ENCODE assay signal across 8 cellular contexts in the genomic region with DNA sequence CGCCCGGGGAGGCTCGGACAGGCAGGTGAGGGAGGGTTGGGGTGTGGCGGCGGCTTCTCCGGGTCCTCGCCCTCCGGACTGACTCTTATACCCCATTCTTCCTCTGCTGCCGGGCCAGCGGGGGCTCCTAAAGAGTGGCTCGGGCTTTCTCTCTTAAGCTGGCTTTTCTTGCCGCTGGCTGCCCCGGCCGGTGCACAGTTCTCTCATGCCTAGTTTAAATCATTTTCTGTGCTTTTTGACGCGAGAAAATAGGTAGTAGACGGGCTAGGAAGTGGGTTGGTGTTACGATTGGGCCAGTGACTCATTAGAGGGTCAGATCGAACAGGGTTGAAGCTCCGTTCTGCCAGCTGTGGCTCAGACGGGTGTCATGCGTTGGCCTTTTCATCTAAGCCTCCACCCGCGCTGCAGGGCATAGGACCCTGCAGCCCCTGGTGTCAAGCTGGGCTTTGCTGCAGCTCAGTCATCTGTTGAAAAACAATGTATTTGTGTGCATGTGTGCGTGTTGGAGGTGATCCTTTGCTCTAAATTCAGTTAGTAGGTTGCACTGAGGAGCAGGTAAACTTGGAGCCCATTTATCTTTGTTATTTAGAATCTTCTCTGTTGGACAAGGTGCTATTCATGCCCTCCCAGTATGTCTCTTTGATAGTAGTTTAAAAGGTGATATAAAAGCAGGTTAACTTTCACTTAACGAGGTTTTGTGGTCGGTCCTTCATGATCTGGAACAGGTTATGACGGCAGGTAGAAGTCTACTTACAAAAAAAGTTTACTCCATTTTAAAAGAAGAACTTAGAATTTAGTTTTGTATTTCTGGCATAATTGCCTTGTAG. TPM values are rescaled to one million over a fixed set of nuclear protein-coding genes. Genes with fewer than 3 reads are reported as not detected.
A peak's percentile ranks its signal among the peaks of the same experiment; 100 is the strongest.
DNase-seq lines count a peak whose midpoint lies in the region; ATAC-seq, FAIRE-seq and TF ChIP-seq lines count a peak whose summit lies in the region.

No MANE protein-coding gene starts in this region.

- H3K27ac ChIP-seq in A549 = peak overlapping the region; percentile 96 to 97

- H3K36me3 Mint-ChIP-seq in naive B cell = no peaks in the 10 kb centered on the region
- H3K36me3 Mint-ChIP-seq in stimulated activated naive B cell treated with anti-CD40 and anti-IgM and Interleukin-4, amounts not matched to agents 10 μg/mL and 1 μg/mL and 100 μg/mL, for 72 hours = no peaks in the 10 kb centered on the region

- no peaks in the 10 kb centered on the region for H3K9me3 Mint-ChIP-seq in naive B cell
- H3K9me3 Mint-ChIP-seq in stimulated activated naive B cell treated with anti-CD40 and anti-IgM and Interleukin-4, amounts not matched to agents 10 μg/mL and 1 μg/mL and 100 μg/mL, for 72 hours = no peaks in the 10 kb centered on the region

- WGBS in A549 (ENCODE audit: missing lambda C conversion rate) = 2% methylated on average over 23 of the region's 28 CpGs

- no peak for TF ChIP-seq POLR2A in A549 (IDR thresholded peaks at IDR 0.05; ENCODE audit: low read length)

- POLR2A ChIA-PET in A549 (lab: Yijun Ruan, JAX) = interaction anchor here (0.6 to 2.2 kb wide), 12 partner anchors 10 to 132 kb away, joined by 3 to 18 read pairs (median 4); no protein-coding TSS in a partner anchor

- H3K4me1 ChIP-seq in A549 = peaks cover 18% of the 10 kb centered on the region; the same call in 2 of the 3 replicates

- peak overlapping the region; percentile 64 for H3K4me3 ChIP-seq in A549

- H3K4me1 Mint-ChIP-seq in naive B cell = peaks cover 9 to 17% (median 11%) of the 10 kb centered on the region in 3 donors
- peaks cover 4 to 29% of the 10 kb centered on the region in 2 donors for H3K4me1 Mint-ChIP-seq in stimulated activated naive B cell treated with anti-CD40 and anti-IgM and Interleukin-4, amounts not matched to agents 10 μg/mL and 1 μg/mL and 100 μg/mL, for 72 hours

- no peak for FAIRE-seq in A549 (lab: Jason Lieb, UNC)

- peak overlapping the region; percentile 73 for H3K4me2 ChIP-seq in A549

- no peak for TF ChIP-seq EP300 in A549 (IDR thresholded peaks at IDR 0.05)

- CTCF ChIA-PET in A549 (lab: Yijun Ruan, JAX) = interaction anchor here (1.3 kb wide), 2 partner anchors 131 to 134 kb away, joined by 3 to 5 read pairs; no protein-coding TSS in a partner anchor

- TF ChIP-seq CTCF in A549 (IDR thresholded peaks at IDR 0.05) = no peak

- no peak overlapping the region for H3K4me3 Mint-ChIP-seq in naive B cell
- peak overlapping the region in 1 of 2 donors; percentile 94 for H3K4me3 Mint-ChIP-seq in stimulated activated naive B cell treated with anti-CD40 and anti-IgM and Interleukin-4, amounts not matched to agents 10 μg/mL and 1 μg/mL and 100 μg/mL, for 72 hours

- TF ChIP-seq RAD21 in A549 (conservative IDR thresholded peaks at IDR 0.05 in 1 of 2, IDR thresholded peaks at IDR 0.05 in 1 of 2) = no peak

- ATAC-seq in A549 (peak; percentile 54 to 62), GM18511 (IDR thresholded peaks at IDR 0.05; ENCODE audit: unreplicated experiment) (peak; percentile 38), HG03045 (IDR thresholded peaks at IDR 0.05; ENCODE audit: unreplicated experiment) (peak; percentile 37), esophagus mucosa (peak; percentile 68), naive B cell (ENCODE audit: low read depth in 2 of 2) (peak; percentile 19 to 36)
- ATAC-seq in stimulated activated naive B cell treated with anti-CD40 and anti-IgM and Interleukin-4, amounts not matched to agents 10 μg/mL and 1 μg/mL and 100 μg/mL, for 72 hours (replicated peaks) = peak; percentile 59 to 62

- H3K27ac Mint-ChIP-seq in naive B cell = peak overlapping the region in 5 of 6 donors; percentile 91 to 98 (median 97)
- H3K27ac Mint-ChIP-seq in stimulated activated naive B cell treated with anti-CD40 and anti-IgM and Interleukin-4, amounts not matched to agents 10 μg/mL and 1 μg/mL and 100 μg/mL, for 72 hours = peak overlapping the region; percentile 93

- H3K27me3 Mint-ChIP-seq in naive B cell = no peaks in the 10 kb centered on the region
- H3K27me3 Mint-ChIP-seq in stimulated activated naive B cell treated with anti-CD40 and anti-IgM and Interleukin-4, amounts not matched to agents 10 μg/mL and 1 μg/mL and 100 μg/mL, for 72 hours = no peaks in the 10 kb centered on the region

- peak; percentile 16 to 41 for DNase-seq in A549 (ENCODE audit: low read depth in 1 of 2, low spot score in 1 of 2)
- peak; percentile 21 for DNase-seq in NCI-H82 treated with DMSO at 0.1 percent for 48 hours (lab: John Stamatoyannopoulos, UW; ENCODE audit: unreplicated experiment)
- DNase-seq in activated T-cell treated with anti-CD3 and anti-CD28 coated beads for 4 hours = peak; percentile 24
- peak; percentile 54 for DNase-seq in naive B cell
- peak; percentile 48 for DNase-seq in stimulated activated naive B cell treated with anti-CD40 and anti-IgM and Interleukin-4, amounts not matched to agents 10 μg/mL and 1 μg/mL and 100 μg/mL, for 72 hours

- no peaks in the 10 kb centered on the region for H3K9me3 ChIP-seq in A549

TF ChIP-seq in A549, 52 proteins besides CTCF, POLR2A, EP300 and RAD21:
- TF ChIP-seq, protein P1, sequence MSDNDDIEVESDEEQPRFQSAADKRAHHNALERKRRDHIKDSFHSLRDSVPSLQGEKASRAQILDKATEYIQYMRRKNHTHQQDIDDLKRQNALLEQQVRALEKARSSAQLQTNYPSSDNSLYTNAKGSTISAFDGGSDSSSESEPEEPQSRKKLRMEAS (IDR thresholded peaks at IDR 0.05) = no peak
- TF ChIP-seq HOXB13 (CRISPR knock-in tag; IDR thresholded peaks at IDR 0.05; ENCODE audit: low read depth) = no peak
- no peak for TF ChIP-seq NPAS2 (CRISPR knock-in tag; IDR thresholded peaks at IDR 0.05; ENCODE audit: borderline replicate concordance)
- no peak for TF ChIP-seq KDM5A (IDR thresholded peaks at IDR 0.05)
- TF ChIP-seq TFCP2L1 (CRISPR knock-in tag; IDR thresholded peaks at IDR 0.05) = no peak
- no peak for TF ChIP-seq ZC3H11A (IDR thresholded peaks at IDR 0.05)
- no peak for TF ChIP-seq TP53 (CRISPR knock-in tag; IDR thresholded peaks at IDR 0.05)
- TF ChIP-seq JUN (IDR thresholded peaks at IDR 0.05) = no peak
- no peak for TF ChIP-seq RARB (CRISPR knock-in tag; IDR thresholded peaks at IDR 0.05)
- no peak for TF ChIP-seq BHLHE40 (IDR thresholded peaks at IDR 0.05; ENCODE audit: low read depth, low read length)
- no peak for TF ChIP-seq NR3C1 (IDR thresholded peaks at IDR 0.05)
- TF ChIP-seq HDAC2 (IDR thresholded peaks at IDR 0.05) = no peak
- no peak for TF ChIP-seq ZNF302 (CRISPR knock-in tag; IDR thresholded peaks at IDR 0.05)

RNA-seq across cellular contexts. Expression of a gene that starts 0.8 kb away (rescaled TPM):
- polyA plus RNA-seq in A549 (2011; rRNA removed) (18.7 and 19.7 TPM in 2 replicates), A549 (2017; fragmentation: RNase III; extraction: RNeasy Plus Mini Kit Qiagen cat#74134 plus additional on column Dnase treatment) (9.9 to 11.1 TPM (median 10.9 TPM) in 3 replicates), naive B cell (ENCODE audit: low read depth in 6 of 6) (10 to 100 TPM in 5 of 6 donors, 1 to 10 TPM in 1; 7.1 to 35.4 (median 28.9) TPM)
- polyA plus RNA-seq in A549 (2012; cell fraction: cytosol; rRNA removed) = 4.6 and 6.6 TPM in 2 replicates
- polyA plus RNA-seq in A549 (2012; cell fraction: nucleus; rRNA removed) = 3.4 and 3.8 TPM in 2 replicates
- polyA minus RNA-seq in A549 (2011; rRNA and poly(A)+ RNA removed) = 14.2 and 17.8 TPM in 2 replicates
- total RNA-seq in esophagus mucosa = 42.4 TPM

Comparison
In these comparisons a context has a peak if more than half of its experiments do, and no peak if none do; other contexts are left out.
1. Peak in every context shown above with its lines: DNase-seq, ATAC-seq, H3K4me3 ChIP-seq and H3K27ac ChIP-seq.